ENCODE assay signal across 9 cellular contexts in the genomic region with DNA sequence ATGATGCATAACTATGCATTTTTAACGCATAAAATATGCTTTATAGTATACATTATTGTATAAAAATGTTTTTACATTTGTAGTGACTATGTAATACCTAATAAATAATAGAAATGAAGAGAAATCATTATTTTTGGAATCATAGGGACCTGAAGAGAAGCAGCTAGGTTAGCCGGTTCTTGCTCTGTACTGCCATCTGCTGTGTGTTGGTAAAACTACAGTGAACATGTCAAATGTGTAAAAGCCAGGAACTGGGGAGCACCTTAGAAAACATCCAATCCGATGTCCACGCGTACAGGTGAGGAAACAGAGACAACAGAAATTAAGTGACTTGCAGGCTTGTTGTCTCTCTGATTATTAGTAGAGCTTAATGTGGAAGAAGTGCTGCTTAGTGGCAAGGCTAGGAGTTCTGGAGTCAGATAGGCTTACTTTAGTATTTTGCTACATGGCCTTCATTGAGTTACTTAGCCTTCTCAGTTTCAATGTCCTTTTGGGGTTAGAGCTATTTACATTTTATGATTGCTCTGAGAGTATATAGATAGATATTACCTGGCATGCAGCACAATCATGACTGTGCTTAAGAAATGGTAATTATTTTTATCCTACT.
DNase-seq lines count a peak whose midpoint lies in the region; ATAC-seq and TF ChIP-seq lines count a peak whose summit lies in the region.
"Had no signal": no experiment of that assay in that cellular context is flagged by ENCODE, and none has a peak within 500 bp of the region (broad histone marks: within the 10 kb centered on the region; RNA-seq: fewer than 3 reads in every experiment).

No MANE protein-coding gene starts in this region.

- TF ChIP-seq CTCF in hepatocyte (IDR thresholded peaks at IDR 0.05; ENCODE audit: poor library complexity) = peak; percentile 71

- H3K4me2 ChIP-seq in hepatocyte = no peak overlapping the region

- peaks cover 0 to 5% (median 2%) of the 10 kb centered on the region in 7 donors for H3K9me3 Mint-ChIP-seq in CD4-positive, CD25-positive, alpha-beta regulatory T cell

- no peak overlapping the region for H3K27ac Mint-ChIP-seq in CD4-positive, CD25-positive, alpha-beta regulatory T cell

- H3K4me1 Mint-ChIP-seq in CD4-positive, CD25-positive, alpha-beta regulatory T cell = no peaks in the 10 kb centered on the region

- no peak for ATAC-seq in CD4-positive, CD25-positive, alpha-beta regulatory T cell (ENCODE audit: low read depth in 2 of 2)
- ATAC-seq in GM18519 (IDR thresholded peaks at IDR 0.05; ENCODE audit: low FRiP score, unreplicated experiment) = peak; percentile 79
- ATAC-seq in HG03378 (IDR thresholded peaks at IDR 0.05; ENCODE audit: unreplicated experiment) = peak; percentile 82
- no peak for ATAC-seq in sciatic nerve

- H3K36me3 Mint-ChIP-seq in CD4-positive, CD25-positive, alpha-beta regulatory T cell = no peaks in the 10 kb centered on the region

- no peaks in the 10 kb centered on the region for H3K4me1 ChIP-seq in CD4-positive, CD25-positive, alpha-beta regulatory T cell (ENCODE audit: control insufficient read depth, insufficient read depth, low read length, poor library complexity, severe bottlenecking)
- H3K4me1 ChIP-seq in hepatocyte (ENCODE audit: insufficient read depth) = no peaks in the 10 kb centered on the region
- H3K4me1 ChIP-seq: SJSA1 had no signal

- DNase-seq in CD4-positive, CD25-positive, alpha-beta regulatory T cell = peak in 2 of 3 donors; percentile 17 to 42
- peak; percentile 1 for DNase-seq in NCI-H526 treated with DMSO at 0.1 percent for 48 hours (lab: John Stamatoyannopoulos, UW)
- peak; percentile 1 for DNase-seq in activated T-helper 9 cell treated with anti-CD3 and anti-CD28 coated beads, Interleukin-2, amount 50 U/mL, for 16 hours (ENCODE audit: low read depth)
- DNase-seq in hepatocyte (ENCODE audit: low spot score) = peak; percentile 75
- DNase-seq in stimulated activated CD4-positive, alpha-beta T cell treated with anti-CD3 and anti-CD28 coated beads, Interleukin-12 subunit alpha, Interleukin-12 subunit beta, amount 100 ng/mL, for 4 hours = peak; percentile 1
- DNase-seq in sciatic nerve (ENCODE audit: low spot score) = no peak

- no peak overlapping the region for H3K4me3 ChIP-seq in CD4-positive, CD25-positive, alpha-beta regulatory T cell (ENCODE audit: low read depth, low read length)
- no peak overlapping the region for H3K4me3 ChIP-seq in hepatocyte
- H3K4me3 ChIP-seq: SJSA1 had no signal

- no peak overlapping the region for H2AFZ ChIP-seq in hepatocyte

- H3K27me3 Mint-ChIP-seq in CD4-positive, CD25-positive, alpha-beta regulatory T cell = peaks cover 6% of the 10 kb centered on the region

- no peaks in the 10 kb centered on the region for H4K20me1 ChIP-seq in hepatocyte (ENCODE audit: insufficient read depth, poor library complexity, severe bottlenecking)

- H3K9me3 ChIP-seq in CD4-positive, CD25-positive, alpha-beta regulatory T cell (ENCODE audit: control insufficient read depth in 2 of 2, low read length in 2 of 2) = no peaks in the 10 kb centered on the region
- no peaks in the 10 kb centered on the region for H3K9me3 ChIP-seq in hepatocyte (ENCODE audit: low read depth)
- H3K9me3 ChIP-seq: SJSA1 had no signal

- no peaks in the 10 kb centered on the region for H3K79me2 ChIP-seq in hepatocyte

- intact Hi-C loops in sciatic nerve (cut with DNase I) = no loop called here

- no peak overlapping the region for H3K4me3 Mint-ChIP-seq in CD4-positive, CD25-positive, alpha-beta regulatory T cell

- WGBS in hepatocyte (ENCODE audit: low lambda C conversion rate, missing lambda C conversion rate) = 30% methylated on average over 5 of the region's 5 CpGs

- H3K27ac ChIP-seq in CD4-positive, CD25-positive, alpha-beta regulatory T cell (ENCODE audit: insufficient read depth, low read length, poor library complexity, severe bottlenecking) = no peak overlapping the region
- H3K27ac ChIP-seq in hepatocyte = no peak overlapping the region
- H3K27ac ChIP-seq: SJSA1 had no signal

- H3K9me2 ChIP-seq in hepatocyte (replicated peaks; ENCODE audit: insufficient read depth) = no peaks in the 10 kb centered on the region

- no peaks in the 10 kb centered on the region for H3K36me3 ChIP-seq in CD4-positive, CD25-positive, alpha-beta regulatory T cell (ENCODE audit: control insufficient read depth, insufficient read depth, low read length)
- no peaks in the 10 kb centered on the region for H3K36me3 ChIP-seq in hepatocyte (replicated peaks; ENCODE audit: insufficient read depth, low read depth)
- H3K36me3 ChIP-seq: SJSA1 had no signal

- no peaks in the 10 kb centered on the region for H3K27me3 ChIP-seq in CD4-positive, CD25-positive, alpha-beta regulatory T cell (ENCODE audit: control insufficient read depth, insufficient read depth, low read length)
- H3K27me3 ChIP-seq in hepatocyte = no peaks in the 10 kb centered on the region
- H3K27me3 ChIP-seq: SJSA1 had no signal

Comparison
In these comparisons a context has a peak if more than half of its experiments do, and no peak if none do; other contexts are left out.
1. ATAC-seq: peak in GM18519 (single experiment) and HG03378 (single experiment); none in CD4-positive, CD25-positive, alpha-beta regulatory T cell (0 of 2) and sciatic nerve (single experiment).